10 cellular contexts compared by ENCODE assay signal in genomic region chr11:78229106-78229505, GRCh38.
"Had no signal": no experiment of that assay in that cellular context is flagged by ENCODE, and none has a peak within 500 bp of the region (broad histone marks: within the 10 kb centered on the region; RNA-seq: fewer than 3 reads in every experiment).

No MANE protein-coding gene starts in this region.

- H3K9me3 ChIP-seq: body of pancreas, SJSA1, tibial nerve had no signal

- H3K27ac ChIP-seq: body of pancreas, SJSA1, tibial nerve, VCaP had no signal

- H3K4me1 ChIP-seq: body of pancreas, SJSA1 had no signal

- H3K27ac Mint-ChIP-seq: activated naive CD4-positive, alpha-beta T cell treated with anti-CD3 and anti-CD28 coated beads, Interleukin-2, amount 10 ng/mL, durations not matched to agents 7 days and 5 days; stimulated activated naive CD8-positive, alpha-beta T cell treated with anti-CD3 and anti-CD28 coated beads, Interleukin-15, amount 100 ng/mL, for 72 hours had no signal

- H3K9me3 Mint-ChIP-seq: activated naive CD4-positive, alpha-beta T cell treated with anti-CD3 and anti-CD28 coated beads, Interleukin-2, amount 10 ng/mL, durations not matched to agents 7 days and 5 days; nephron; stimulated activated naive CD8-positive, alpha-beta T cell treated with anti-CD3 and anti-CD28 coated beads, Interleukin-15, amount 100 ng/mL, for 72 hours had no signal

- H3K27me3 Mint-ChIP-seq: activated naive CD4-positive, alpha-beta T cell treated with anti-CD3 and anti-CD28 coated beads, Interleukin-2, amount 10 ng/mL, durations not matched to agents 7 days and 5 days; stimulated activated naive CD8-positive, alpha-beta T cell treated with anti-CD3 and anti-CD28 coated beads, Interleukin-15, amount 100 ng/mL, for 72 hours had no signal

- H3K4me3 ChIP-seq: body of pancreas, SJSA1, tibial nerve had no signal

- H3K27me3 ChIP-seq: body of pancreas, SJSA1, tibial nerve had no signal

- DNase-seq: central memory CD4-positive, alpha-beta T cell; left colon; stimulated activated CD4-positive, alpha-beta T cell treated with anti-CD3 and anti-CD28 coated beads, Interleukin-4, amount 100 ng/mL, for 1 hour; stimulated activated naive CD8-positive, alpha-beta T cell treated with anti-CD3 and anti-CD28 coated beads, Interleukin-15, amount 100 ng/mL, for 72 hours had no signal

- H3K36me3 ChIP-seq: SJSA1 had no signal

- H3K4me3 Mint-ChIP-seq: activated naive CD4-positive, alpha-beta T cell treated with anti-CD3 and anti-CD28 coated beads, Interleukin-2, amount 10 ng/mL, durations not matched to agents 7 days and 5 days; nephron; stimulated activated naive CD8-positive, alpha-beta T cell treated with anti-CD3 and anti-CD28 coated beads, Interleukin-15, amount 100 ng/mL, for 72 hours had no signal
